13 cellular contexts compared by ENCODE assay signal in genomic region chr9:26954050-26954508, GRCh38. TPM values are rescaled to one million over a fixed set of nuclear protein-coding genes. Genes with fewer than 3 reads are reported as not detected.
DNase-seq lines count a peak whose midpoint lies in the region; ATAC-seq and TF ChIP-seq lines count a peak whose summit lies in the region.
"Had no signal": no experiment of that assay in that cellular context is flagged by ENCODE, and none has a peak within 500 bp of the region (broad histone marks: within the 10 kb centered on the region; RNA-seq: fewer than 3 reads in every experiment).

No MANE protein-coding gene starts in this region.

- peaks cover 4% of the 10 kb centered on the region for H3K27me3 Mint-ChIP-seq in activated CD8-positive, alpha-beta T cell treated with anti-CD3 and anti-CD28 coated beads for 36 hours
- peaks cover 0 to 3% of the 10 kb centered on the region in 2 donors for H3K27me3 Mint-ChIP-seq in natural killer cell treated with Interleukin-12 subunit alpha and Interleukin-12 subunit beta and Interleukin-15 and Interleukin-18, amount 100 ng/mL, for 72 hours

- H3K4me3 Mint-ChIP-seq in activated CD8-positive, alpha-beta T cell treated with anti-CD3 and anti-CD28 coated beads for 36 hours = peak overlapping the region; percentile 13
- peak overlapping the region; percentile 70 for H3K4me3 Mint-ChIP-seq in natural killer cell treated with Interleukin-12 subunit alpha and Interleukin-12 subunit beta and Interleukin-15 and Interleukin-18, amount 100 ng/mL, for 72 hours

- peaks cover 31% of the 10 kb centered on the region for H3K4me1 Mint-ChIP-seq in activated CD8-positive, alpha-beta T cell treated with anti-CD3 and anti-CD28 coated beads for 36 hours (ENCODE audit: low read depth)
- H3K4me1 Mint-ChIP-seq in natural killer cell treated with Interleukin-12 subunit alpha and Interleukin-12 subunit beta and Interleukin-15 and Interleukin-18, amount 100 ng/mL, for 72 hours (ENCODE audit: low read depth in 2 of 2) = peaks cover 16 to 18% of the 10 kb centered on the region in 2 donors

- H3K4me3 ChIP-seq in MG63 (no peak overlapping the region), left ventricle myocardium inferior (no peak overlapping the region)
- H3K4me3 ChIP-seq: thyroid gland had no signal

- no peaks in the 10 kb centered on the region for H3K9me3 Mint-ChIP-seq in activated CD8-positive, alpha-beta T cell treated with anti-CD3 and anti-CD28 coated beads for 36 hours
- no peaks in the 10 kb centered on the region for H3K9me3 Mint-ChIP-seq in natural killer cell treated with Interleukin-12 subunit alpha and Interleukin-12 subunit beta and Interleukin-15 and Interleukin-18, amount 100 ng/mL, for 72 hours

- H3K9me3 ChIP-seq in MG63 (no peaks in the 10 kb centered on the region), left ventricle myocardium inferior (replicated peaks) (no peaks in the 10 kb centered on the region)
- H3K9me3 ChIP-seq: thyroid gland had no signal

- intact Hi-C loops in activated CD8-positive, alpha-beta T cell treated with anti-CD3 and anti-CD28 coated beads for 36 hours (cut with micrococcal nuclease) = no loop called here
- intact Hi-C loops in left ventricle myocardium inferior (cut with micrococcal nuclease) = no loop called here

- H3K36me3 Mint-ChIP-seq in activated CD8-positive, alpha-beta T cell treated with anti-CD3 and anti-CD28 coated beads for 36 hours (ENCODE audit: low read depth) = no peaks in the 10 kb centered on the region
- no peaks in the 10 kb centered on the region for H3K36me3 Mint-ChIP-seq in natural killer cell treated with Interleukin-12 subunit alpha and Interleukin-12 subunit beta and Interleukin-15 and Interleukin-18, amount 100 ng/mL, for 72 hours

- no peaks in the 10 kb centered on the region for H3K27me3 ChIP-seq in MG63
- no peaks in the 10 kb centered on the region for H3K27me3 ChIP-seq in left ventricle myocardium inferior (ENCODE audit: low read depth)
- H3K27me3 ChIP-seq: thyroid gland had no signal

- no peaks in the 10 kb centered on the region for H3K36me3 ChIP-seq in MG63
- no peaks in the 10 kb centered on the region for H3K36me3 ChIP-seq in left ventricle myocardium inferior
- H3K36me3 ChIP-seq: thyroid gland had no signal

- TF ChIP-seq CTCF in activated CD8-positive, alpha-beta T cell treated with anti-CD3 and anti-CD28 coated beads for 36 hours (IDR thresholded peaks at IDR 0.05) = no peak
- no peak for TF ChIP-seq CTCF in left ventricle myocardium inferior (IDR thresholded peaks at IDR 0.05; ENCODE audit: borderline replicate concordance)

- peaks cover 26% of the 10 kb centered on the region for H3K4me1 ChIP-seq in left ventricle myocardium inferior

- DNase-seq in GDM1 (lab: John Stamatoyannopoulos, UW) (peak; percentile 62), MG63 (no peak), left ventricle myocardium inferior (no peak)
- DNase-seq in activated CD8-positive, alpha-beta T cell treated with anti-CD3 and anti-CD28 coated beads for 36 hours = peak; percentile 36
- no peak for DNase-seq in natural killer cell treated with Interleukin-12 subunit alpha and Interleukin-12 subunit beta and Interleukin-15 and Interleukin-18, amount 100 ng/mL, for 72 hours (ENCODE audit: low spot score)
- DNase-seq: activated CD8-positive, alpha-beta memory T cell treated with anti-CD3 and anti-CD28 coated beads, Interleukin-2, amount 50 U/mL, for 48 hours; left colon; PC-3; thyroid gland had no signal

- peak; percentile 27 for ATAC-seq in HG03039 (IDR thresholded peaks at IDR 0.05; ENCODE audit: unreplicated experiment)
- ATAC-seq in activated CD8-positive, alpha-beta T cell treated with anti-CD3 and anti-CD28 coated beads for 36 hours = peak; percentile 50
- ATAC-seq in natural killer cell treated with Interleukin-12 subunit alpha and Interleukin-12 subunit beta and Interleukin-15 and Interleukin-18, amount 100 ng/mL, for 72 hours = peak in 1 of 2 donors; percentile 69
- no peak for ATAC-seq in GM21825 (IDR thresholded peaks at IDR 0.05; ENCODE audit: unreplicated experiment)
- no peak for ATAC-seq in HG02678 (IDR thresholded peaks at IDR 0.05; ENCODE audit: unreplicated experiment)
- ATAC-seq: left colon, PC-3 had no signal

- peak overlapping the region; percentile 70 for H3K27ac Mint-ChIP-seq in activated CD8-positive, alpha-beta T cell treated with anti-CD3 and anti-CD28 coated beads for 36 hours
- H3K27ac Mint-ChIP-seq in natural killer cell treated with Interleukin-12 subunit alpha and Interleukin-12 subunit beta and Interleukin-15 and Interleukin-18, amount 100 ng/mL, for 72 hours = peak overlapping the region; percentile 74 to 87

- no peak overlapping the region for H3K27ac ChIP-seq in left ventricle myocardium inferior (replicated peaks)
- H3K27ac ChIP-seq: thyroid gland had no signal

- CTCF ChIA-PET in activated CD8-positive, alpha-beta T cell treated with anti-CD3 and anti-CD28 coated beads for 36 hours (lab: Charles Lee) = no interaction called here

- POLR2A ChIA-PET in activated CD8-positive, alpha-beta T cell treated with anti-CD3 and anti-CD28 coated beads for 36 hours (lab: Charles Lee) = interaction anchor here (3.5 kb wide), 1 partner anchor 12 kb away, joined by 11 read pairs; no protein-coding TSS in a partner anchor

RNA-seq across cellular contexts. Expression of gene IFT74, which starts 2.1 kb away (rescaled TPM):
- 1 to 10 TPM; 9.1 to 9.2 TPM for total RNA-seq in activated CD8-positive, alpha-beta T cell treated with anti-CD3 and anti-CD28 coated beads for 36 hours
- total RNA-seq in natural killer cell treated with Interleukin-12 subunit alpha and Interleukin-12 subunit beta and Interleukin-15 and Interleukin-18, amount 100 ng/mL, for 72 hours = 10 to 100 TPM in 1 of 2 donors, 1 to 10 TPM in 1; 6.5 to 11.7 TPM
- total RNA-seq in MG63 (2014; rRNA removed; shearing (Covaris generic); ENCODE audit: low replicate concordance) = 10.6 and 12.6 TPM in 2 replicates
- total RNA-seq in left ventricle myocardium inferior = 10.1 TPM

RNA-seq across cellular contexts. Expression of gene PLAA, which starts 7.0 kb away (rescaled TPM):
- 10 to 100 TPM; 29.8 to 31.9 TPM for total RNA-seq in activated CD8-positive, alpha-beta T cell treated with anti-CD3 and anti-CD28 coated beads for 36 hours
- total RNA-seq in natural killer cell treated with Interleukin-12 subunit alpha and Interleukin-12 subunit beta and Interleukin-15 and Interleukin-18, amount 100 ng/mL, for 72 hours = 10 to 100 TPM; 42.5 to 47.2 TPM
- 25.4 and 37.9 TPM in 2 replicates for total RNA-seq in MG63 (2014; rRNA removed; shearing (Covaris generic); ENCODE audit: low replicate concordance)
- 32.3 TPM for total RNA-seq in left ventricle myocardium inferior

RNA-seq across cellular contexts. Expression of gene LRRC19, which starts 51.4 kb away (rescaled TPM):
- total RNA-seq in activated CD8-positive, alpha-beta T cell treated with anti-CD3 and anti-CD28 coated beads for 36 hours = not detected
- total RNA-seq in natural killer cell treated with Interleukin-12 subunit alpha and Interleukin-12 subunit beta and Interleukin-15 and Interleukin-18, amount 100 ng/mL, for 72 hours = not detected
- total RNA-seq in MG63 (2014; rRNA removed; shearing (Covaris generic); ENCODE audit: low replicate concordance) = not detected in 2 replicates
- total RNA-seq in left ventricle myocardium inferior = not detected
- total RNA-seq: H1, PC-3, thyroid gland had no signal

Comparison
In these comparisons a context has a peak if more than half of its experiments do, and no peak if none do; other contexts are left out.
1. DNase-seq: peak in GDM1 (single experiment) and activated CD8-positive, alpha-beta T cell treated with anti-CD3 and anti-CD28 coated beads for 36 hours (single experiment); none in natural killer cell treated with Interleukin-12 subunit alpha and Interleukin-12 subunit beta and Interleukin-15 and Interleukin-18, amount 100 ng/mL, for 72 hours (single experiment), MG63 (single experiment) and left ventricle myocardium inferior (single experiment).
2. ATAC-seq: peak in HG03039 (single experiment) and activated CD8-positive, alpha-beta T cell treated with anti-CD3 and anti-CD28 coated beads for 36 hours (single experiment); none in GM21825 (single experiment) and HG02678 (single experiment).